Comparison of ENCODE assay signal across 29 cellular contexts in the genomic region with DNA sequence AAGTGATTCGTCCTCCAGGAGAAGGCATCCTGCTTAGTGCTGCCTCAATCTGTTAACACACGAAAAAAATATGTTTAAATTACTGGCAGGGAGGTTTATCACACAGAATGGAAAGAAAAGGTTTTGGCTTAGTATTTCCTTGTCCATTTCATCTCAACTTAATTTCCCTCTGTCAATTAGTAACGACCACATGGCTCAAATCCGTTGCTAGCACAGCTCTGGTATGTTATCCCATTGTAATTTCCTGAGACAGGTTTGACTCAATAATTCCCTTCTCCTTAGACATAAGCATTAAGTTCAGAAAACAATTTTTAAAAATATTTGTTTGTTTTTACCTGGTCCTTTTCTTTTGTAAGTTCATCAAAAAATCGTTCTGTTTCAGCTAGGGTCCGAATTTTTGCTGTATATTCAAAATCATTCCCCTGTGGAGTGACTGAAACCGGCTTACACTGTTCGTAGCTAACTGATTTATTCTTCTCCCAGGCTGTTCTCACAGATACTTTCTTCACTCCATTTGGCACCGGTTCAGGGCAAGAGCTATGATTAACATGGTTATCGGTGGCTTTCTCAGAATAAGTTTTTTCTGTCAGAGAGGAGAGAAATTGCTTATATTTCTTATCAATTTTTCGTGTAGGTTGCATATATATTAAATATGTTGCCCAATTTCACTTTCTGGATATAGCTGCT. TPM values are rescaled to one million over a fixed set of nuclear protein-coding genes. Genes with fewer than 3 reads are reported as not detected.
DNase-seq lines count a peak whose midpoint lies in the region; ATAC-seq and TF ChIP-seq lines count a peak whose summit lies in the region.
"Had no signal": no experiment of that assay in that cellular context is flagged by ENCODE, and none has a peak within 500 bp of the region (broad histone marks: within the 10 kb centered on the region; RNA-seq: fewer than 3 reads in every experiment).

No MANE protein-coding gene starts in this region.

- peaks cover 35% of the 10 kb centered on the region for H3K36me3 Mint-ChIP-seq in nephron (ENCODE audit: low read depth)
- peaks cover 14% of the 10 kb centered on the region for H3K36me3 Mint-ChIP-seq in activated naive CD8-positive, alpha-beta T cell treated with anti-CD3 and anti-CD28 coated beads for 36 hours

- H3K4me1 Mint-ChIP-seq in nephron: no peaks in the 10 kb centered on the region
- no peaks in the 10 kb centered on the region for H3K4me1 Mint-ChIP-seq in activated naive CD8-positive, alpha-beta T cell treated with anti-CD3 and anti-CD28 coated beads for 36 hours
- H3K4me1 Mint-ChIP-seq: activated CD4-positive, alpha-beta T cell treated with anti-CD3 and anti-CD28 coated beads, Interleukin-2, amount 10 ng/mL, durations not matched to agents 24 days and 14 days; central memory CD8-positive, alpha-beta T cell had no signal

- H3K4me3 ChIP-seq in SK-N-MC: no peak overlapping the region
- H3K4me3 ChIP-seq: gastrocnemius medialis, K562, left lung, prostate gland, sigmoid colon, stomach, tibial nerve had no signal

- in situ Hi-C loops in Caki2 (cut with HindIII; ENCODE audit: low pct_unique_long_range_greater_than_20kb, low sequenced_read_pairs): no loop called here

- H3K27ac Mint-ChIP-seq in nephron: peak overlapping the region; percentile 93 to 95 (median 94)
- H3K27ac Mint-ChIP-seq in activated naive CD8-positive, alpha-beta T cell treated with anti-CD3 and anti-CD28 coated beads for 36 hours: no peak overlapping the region
- H3K27ac Mint-ChIP-seq: activated CD4-positive, alpha-beta T cell treated with anti-CD3 and anti-CD28 coated beads, Interleukin-2, amount 10 ng/mL, durations not matched to agents 24 days and 14 days; B cell; CD8-positive, alpha-beta T cell; dendritic cell treated with granulocyte-macrophage colony-stimulating factor and Interleukin-4, amounts not matched to agents 40 ng/mL and 50 ng/mL, for 4 days had no signal

- DNase-seq in Caki2 (ENCODE audit: low read depth) (peak; percentile 69), SK-N-MC (ENCODE audit: low read depth, low spot score) (no peak), fibroblast of peridontal ligament (ENCODE audit: extremely low read depth) (peak; percentile 20), middle frontal gyrus (ENCODE audit: extremely low spot score, low spot score) (no peak)
- no peak for DNase-seq in activated naive CD8-positive, alpha-beta T cell treated with anti-CD3 and anti-CD28 coated beads for 36 hours
- DNase-seq: activated CD4-positive, alpha-beta T cell treated with anti-CD3 and anti-CD28 coated beads, Interleukin-2, amount 10 ng/mL, durations not matched to agents 24 days and 14 days; activated gamma-delta T cell treated with Interleukin-2 at 50 U/mL for 16 hours; activated T-cell treated with anti-CD3 and anti-CD28 coated beads, Interleukin-2, amount 50 U/mL, for 4 hours; CD8-positive, alpha-beta T cell; gastrocnemius medialis; left lung; mesendoderm; NCI-H1105; NCI-H187 treated with DMSO at 0.1 percent for 48 hours; NCI-H2171 treated with DMSO at 0.1 percent for 48 hours; NCI-H510A treated with DMSO at 0.1 percent for 48 hours; sigmoid colon; stimulated activated CD4-positive, alpha-beta T cell treated with anti-CD3 and anti-CD28 coated beads, Interleukin-4, amount 100 ng/mL, for 1 hour; stomach had no signal

- TF ChIP-seq CTCF in nephron (IDR thresholded peaks at IDR 0.05; ENCODE audit: unreplicated experiment in 3 of 3): no peak

- H3K4me3 Mint-ChIP-seq in nephron: peak overlapping the region in 1 of 3 experiments; percentile 34
- H3K4me3 Mint-ChIP-seq in activated naive CD8-positive, alpha-beta T cell treated with anti-CD3 and anti-CD28 coated beads for 36 hours: no peak overlapping the region
- H3K4me3 Mint-ChIP-seq: activated CD4-positive, alpha-beta T cell treated with anti-CD3 and anti-CD28 coated beads, Interleukin-2, amount 10 ng/mL, durations not matched to agents 24 days and 14 days; activated T-cell treated with anti-CD3 and anti-CD28 coated beads, Interleukin-2, amount 50 U/mL, for 4 hours; B cell; CD8-positive, alpha-beta T cell; central memory CD8-positive, alpha-beta T cell; dendritic cell treated with granulocyte-macrophage colony-stimulating factor and Interleukin-4, amounts not matched to agents 40 ng/mL and 50 ng/mL, for 4 days had no signal

- no peaks in the 10 kb centered on the region for H3K27me3 Mint-ChIP-seq in nephron (ENCODE audit: low read depth)
- H3K27me3 Mint-ChIP-seq in activated naive CD8-positive, alpha-beta T cell treated with anti-CD3 and anti-CD28 coated beads for 36 hours: no peaks in the 10 kb centered on the region
- H3K27me3 Mint-ChIP-seq: activated CD4-positive, alpha-beta T cell treated with anti-CD3 and anti-CD28 coated beads, Interleukin-2, amount 10 ng/mL, durations not matched to agents 24 days and 14 days; B cell; central memory CD8-positive, alpha-beta T cell; dendritic cell treated with granulocyte-macrophage colony-stimulating factor and Interleukin-4, amounts not matched to agents 40 ng/mL and 50 ng/mL, for 4 days had no signal

- peak overlapping the region; percentile 23 for H3K9ac ChIP-seq in SK-N-MC (ENCODE audit: insufficient read length)

- H3K9me3 ChIP-seq in SK-N-MC (ENCODE audit: low read depth, low read length): no peaks in the 10 kb centered on the region
- H3K9me3 ChIP-seq: gastrocnemius medialis, left lung, prostate gland, sigmoid colon, stomach, tibial nerve had no signal

- no peak overlapping the region for H3K27ac ChIP-seq in SK-N-MC
- H3K27ac ChIP-seq: gastrocnemius medialis, left lung, prostate gland, sigmoid colon, stomach, tibial nerve had no signal

- peaks cover 64% of the 10 kb centered on the region for H3K36me3 ChIP-seq in SK-N-MC (ENCODE audit: insufficient read depth, low read length)
- H3K36me3 ChIP-seq: prostate gland had no signal

- H3K9me3 Mint-ChIP-seq in nephron: no peaks in the 10 kb centered on the region
- H3K9me3 Mint-ChIP-seq in activated naive CD8-positive, alpha-beta T cell treated with anti-CD3 and anti-CD28 coated beads for 36 hours: no peaks in the 10 kb centered on the region
- H3K9me3 Mint-ChIP-seq: activated CD4-positive, alpha-beta T cell treated with anti-CD3 and anti-CD28 coated beads, Interleukin-2, amount 10 ng/mL, durations not matched to agents 24 days and 14 days; activated T-cell treated with anti-CD3 and anti-CD28 coated beads, Interleukin-2, amount 50 U/mL, for 4 hours; CD8-positive, alpha-beta T cell; central memory CD8-positive, alpha-beta T cell; dendritic cell treated with granulocyte-macrophage colony-stimulating factor and Interleukin-4, amounts not matched to agents 40 ng/mL and 50 ng/mL, for 4 days had no signal

- ATAC-seq in GM21786 (IDR thresholded peaks at IDR 0.05; ENCODE audit: unreplicated experiment) (no peak), GM18907 (IDR thresholded peaks at IDR 0.05; ENCODE audit: unreplicated experiment) (no peak)
- ATAC-seq: activated T-cell treated with anti-CD3 and anti-CD28 coated beads, Interleukin-2, amount 50 U/mL, for 4 hours; CD8-positive, alpha-beta T cell; gastrocnemius medialis; K562; left lung; Right ventricle myocardium inferior had no signal

RNA-seq across cellular contexts. Expression of a gene that starts 10.1 kb away (rescaled TPM):
- 4.7 and 8.0 TPM in 2 replicates for total RNA-seq in Caki2 (2014; rRNA removed; shearing (Covaris generic); ENCODE audit: low replicate concordance)
- 10 to 100 TPM; 13.1 to 13.2 TPM for total RNA-seq in activated naive CD8-positive, alpha-beta T cell treated with anti-CD3 and anti-CD28 coated beads for 36 hours

Comparison
In these comparisons a context has a peak if more than half of its experiments do, and no peak if none do; other contexts are left out.
1. DNase-seq: peak in Caki2 (single experiment) and fibroblast of peridontal ligament (single experiment); none in SK-N-MC (single experiment), activated naive CD8-positive, alpha-beta T cell treated with anti-CD3 and anti-CD28 coated beads for 36 hours (single experiment) and middle frontal gyrus (single experiment).